In genomic region chr3:72214065-72215048, GRCh38 we compare ENCODE assay signal across 24 cellular contexts.
DNase-seq lines count a peak whose midpoint lies in the region; ATAC-seq and TF ChIP-seq lines count a peak whose summit lies in the region.
"Had no signal": no experiment of that assay in that cellular context is flagged by ENCODE, and none has a peak within 500 bp of the region (broad histone marks: within the 10 kb centered on the region; RNA-seq: fewer than 3 reads in every experiment).

No MANE protein-coding gene starts in this region.

- no peak overlapping the region for H3K27ac ChIP-seq in HEK293 (ENCODE audit: extremely low read depth, low read depth, low read length)
- H3K27ac ChIP-seq: adrenal gland, colonic mucosa, lower lobe of right lung, pancreas, thyroid gland had no signal

- H3K9me3 ChIP-seq in HEK293 (ENCODE audit: control insufficient read depth, insufficient read depth, low read depth, low read length), result no peaks in the 10 kb centered on the region
- H3K9me3 ChIP-seq: adrenal gland, colonic mucosa, lower lobe of right lung, mucosa of descending colon, pancreas, thyroid gland had no signal

- no peak for TF ChIP-seq CTCF in HEK293 (tag by site-specific recombination; IDR thresholded peaks at IDR 0.05)

- CTCF ChIA-PET in HEK293 (lab: Yijun Ruan, JAX), result no interaction called here

- H3K9me3 Mint-ChIP-seq in activated naive CD4-positive, alpha-beta T cell treated with anti-CD3 and anti-CD28 coated beads, Interleukin-2, amount 50 U/mL, for 72 hours, result peaks cover 0 to 7% of the 10 kb centered on the region in 2 donors
- H3K9me3 Mint-ChIP-seq: activated T-cell treated with anti-CD3 and anti-CD28 coated beads, Interleukin-2, amount 50 U/mL, for 24 hours; CD8-positive, alpha-beta T cell; effector memory CD8-positive, alpha-beta T cell had no signal

- intact Hi-C loops in sciatic nerve (cut with DNase I), result no loop called here

- POLR2A ChIA-PET in HEK293 (lab: Yijun Ruan, JAX), result no interaction called here

- H3K36me3 ChIP-seq in HEK293 (ENCODE audit: control insufficient read depth in 2 of 2, insufficient read depth in 1 of 2, low read length in 2 of 2), result no peaks in the 10 kb centered on the region
- H3K36me3 ChIP-seq: adrenal gland, colonic mucosa, lower lobe of right lung, pancreas, thyroid gland had no signal

- no peak overlapping the region for H3K27ac Mint-ChIP-seq in activated naive CD4-positive, alpha-beta T cell treated with anti-CD3 and anti-CD28 coated beads, Interleukin-2, amount 50 U/mL, for 72 hours
- H3K27ac Mint-ChIP-seq: activated T-cell treated with anti-CD3 and anti-CD28 coated beads, Interleukin-2, amount 50 U/mL, for 24 hours; CD8-positive, alpha-beta T cell; effector memory CD8-positive, alpha-beta T cell; nephron; stimulated activated naive CD8-positive, alpha-beta T cell treated with anti-CD3 and anti-CD28 coated beads, Interleukin-15, amount 100 ng/mL, for 72 hours had no signal

- peak; percentile 65 for ATAC-seq in sciatic nerve
- no peak for ATAC-seq in activated naive CD4-positive, alpha-beta T cell treated with anti-CD3 and anti-CD28 coated beads, Interleukin-2, amount 50 U/mL, for 72 hours
- ATAC-seq: CD8-positive, alpha-beta T cell; effector memory CD8-positive, alpha-beta T cell; mucosa of descending colon; stimulated activated naive CD8-positive, alpha-beta T cell treated with anti-CD3 and anti-CD28 coated beads, Interleukin-15, amount 100 ng/mL, for 72 hours had no signal

- peak; percentile 33 for DNase-seq in NOMO-1 treated with dmso at 0.1 percent for 144 hours (lab: John Stamatoyannopoulos, UW; ENCODE audit: unreplicated experiment)
- peak; percentile 1 for DNase-seq in dermis blood vessel endothelial cell
- no peak for DNase-seq in sciatic nerve (ENCODE audit: low spot score)
- no peak for DNase-seq in activated naive CD4-positive, alpha-beta T cell treated with anti-CD3 and anti-CD28 coated beads, Interleukin-2, amount 50 U/mL, for 72 hours (ENCODE audit: low spot score in 2 of 2)
- no peak for DNase-seq in SW480 (ENCODE audit: low spot score)
- DNase-seq in GM19238 (ENCODE audit: insufficient read length, low spot score), result no peak
- DNase-seq: activated naive CD4-positive, alpha-beta T cell; activated T-cell treated with anti-CD3 and anti-CD28 coated beads, Interleukin-2, amount 50 U/mL, for 24 hours; adrenal gland; CD8-positive, alpha-beta T cell; colonic mucosa; DMS153; effector memory CD8-positive, alpha-beta T cell; Kasumi-1; lower lobe of right lung; mucosa of descending colon; NCI-H1092; NCI-H187 treated with DMSO at 0.1 percent for 48 hours; NCI-H69; pancreas; stimulated activated naive CD8-positive, alpha-beta T cell treated with anti-CD3 and anti-CD28 coated beads, Interleukin-15, amount 100 ng/mL, for 72 hours; thyroid gland had no signal

- no peaks in the 10 kb centered on the region for H3K36me3 Mint-ChIP-seq in activated naive CD4-positive, alpha-beta T cell treated with anti-CD3 and anti-CD28 coated beads, Interleukin-2, amount 50 U/mL, for 72 hours
- H3K36me3 Mint-ChIP-seq: CD8-positive, alpha-beta T cell had no signal

- H3K4me1 ChIP-seq in HEK293 (ENCODE audit: control insufficient read depth, insufficient read depth, low read length), result no peaks in the 10 kb centered on the region
- H3K4me1 ChIP-seq: adrenal gland, colonic mucosa, lower lobe of right lung, pancreas, thyroid gland had no signal

- no peak overlapping the region for H3K4me3 ChIP-seq in HEK293 (ENCODE audit: low read depth, low read length)
- H3K4me3 ChIP-seq: adrenal gland, colonic mucosa, lower lobe of right lung, mucosa of descending colon, pancreas, thyroid gland had no signal

TF ChIP-seq in HEK293, 187 proteins besides CTCF, POLR2A, EP300 and RAD21:
- TF ChIP-seq ZNF501 (tag by site-specific recombination; IDR thresholded peaks at IDR 0.05) (no peak), ZFHX2 (tag by site-specific recombination; conservative IDR thresholded peaks at IDR 0.05) (peak; percentile 40; the same call in 1 of the 2 replicates)

Comparison
In these comparisons a context has a peak if more than half of its experiments do, and no peak if none do; other contexts are left out.
1. DNase-seq: peak in NOMO-1 treated with dmso at 0.1 percent for 144 hours (single experiment) and dermis blood vessel endothelial cell (single experiment); none in sciatic nerve (single experiment), activated naive CD4-positive, alpha-beta T cell treated with anti-CD3 and anti-CD28 coated beads, Interleukin-2, amount 50 U/mL, for 72 hours (0 of 2), SW480 (single experiment) and GM19238 (single experiment).